ENCODE assay signal across 21 cellular contexts in genomic region chr2:166404831-166405568, GRCh38. TPM values are rescaled to one million over a fixed set of nuclear protein-coding genes. Genes with fewer than 3 reads are reported as not detected.
A peak's percentile ranks its signal among the peaks of the same experiment; 100 is the strongest.
DNase-seq lines count a peak whose midpoint lies in the region; TF ChIP-seq lines count a peak whose summit lies in the region.
"Had no signal": no experiment of that assay in that cellular context is flagged by ENCODE, and none has a peak within 500 bp of the region (broad histone marks: within the 10 kb centered on the region; RNA-seq: fewer than 3 reads in every experiment).

No MANE protein-coding gene starts in this region.

- H3K4me2 ChIP-seq in OCI-LY7 (ENCODE audit: low read length): no peak overlapping the region

- intact Hi-C loops in OCI-LY7 (cut with micrococcal nuclease; ENCODE audit: unreplicated experiment): no loop called here

- H3K9me2 ChIP-seq in OCI-LY7 (ENCODE audit: insufficient read depth, low read length): no peaks in the 10 kb centered on the region

- no peaks in the 10 kb centered on the region for H3K9me3 ChIP-seq in HEK293 (ENCODE audit: control insufficient read depth, insufficient read depth, low read depth, low read length)
- H3K9me3 ChIP-seq in SJSA1 (replicated peaks): no peaks in the 10 kb centered on the region
- no peaks in the 10 kb centered on the region for H3K9me3 ChIP-seq in OCI-LY7 (ENCODE audit: low read length)
- H3K9me3 ChIP-seq: BE2C, Caco-2 had no signal

- TF ChIP-seq CTCF in BJ (IDR thresholded peaks at IDR 0.05; ENCODE audit: insufficient read depth, low read depth, low read length) (no peak), HEK293 (tag by site-specific recombination; IDR thresholded peaks at IDR 0.05) (no peak), OCI-LY7 (conservative IDR thresholded peaks at IDR 0.05; ENCODE audit: low read length) (no peak)

- DNase-seq in BJ (ENCODE audit: low read depth) (peak; percentile 26), SJSA1 (ENCODE audit: low read depth in 1 of 2, low spot score in 2 of 2) (peak in 1 of 2 experiments; percentile 64), fibroblast of peridontal ligament (ENCODE audit: extremely low read depth) (peak; percentile 23), NCI-H526 treated with DMSO at 0.1 percent for 48 hours (lab: John Stamatoyannopoulos, UW) (no peak), NCI-H1930 (lab: John Stamatoyannopoulos, UW) (no peak), OCI-LY7 (ENCODE audit: low spot score) (no peak)
- DNase-seq: BE2C; Caco-2; CD4-positive, alpha-beta T cell; EL; H7; MV-4-11; NCI-H1417 treated with DMSO at 0.1 percent for 48 hours; NCI-H2029 treated with DMSO at 0.1 percent for 48 hours; NCI-H774; PC-3; RPMI8226; SIG-M5; T-helper 17 cell had no signal

- H3K36me3 ChIP-seq in BJ (ENCODE audit: control insufficient read depth, insufficient read depth, low read length) (no peaks in the 10 kb centered on the region), HEK293 (ENCODE audit: control insufficient read depth in 2 of 2, insufficient read depth in 1 of 2, low read length in 2 of 2) (no peaks in the 10 kb centered on the region), SJSA1 (no peaks in the 10 kb centered on the region), OCI-LY7 (ENCODE audit: insufficient read depth, low read length) (no peaks in the 10 kb centered on the region)
- H3K36me3 ChIP-seq: BE2C had no signal

- no peak overlapping the region for H2AFZ ChIP-seq in OCI-LY7 (ENCODE audit: low read length)

- H3K79me2 ChIP-seq in OCI-LY7 (ENCODE audit: insufficient read depth, low read depth, low read length): no peaks in the 10 kb centered on the region

- H3K4me3 ChIP-seq in BJ (ENCODE audit: low read depth, low read length) (no peak overlapping the region), HEK293 (ENCODE audit: low read depth, low read length) (no peak overlapping the region), SJSA1 (no peak overlapping the region), OCI-LY7 (ENCODE audit: low read depth, low read length, poor library complexity, severe bottlenecking) (no peak overlapping the region)
- H3K4me3 ChIP-seq: GM12878 had no signal

- H3K27me3 ChIP-seq in BJ (ENCODE audit: control insufficient read depth, insufficient read depth, low read length) (no peaks in the 10 kb centered on the region), SJSA1 (replicated peaks) (no peaks in the 10 kb centered on the region)
- H3K27me3 ChIP-seq: BE2C had no signal

- H4K20me1 ChIP-seq in OCI-LY7 (ENCODE audit: insufficient read depth, low read length): no peaks in the 10 kb centered on the region

- H3K4me1 ChIP-seq in HEK293 (ENCODE audit: control insufficient read depth, insufficient read depth, low read length): peaks cover 8% of the 10 kb centered on the region; the same call in 1 of the 2 replicates
- peaks cover 14% of the 10 kb centered on the region for H3K4me1 ChIP-seq in SJSA1 (replicated peaks)
- no peaks in the 10 kb centered on the region for H3K4me1 ChIP-seq in OCI-LY7 (ENCODE audit: insufficient read depth, low read length, poor library complexity, severe bottlenecking)
- H3K4me1 ChIP-seq: Caco-2 had no signal

- H3K27ac ChIP-seq in HEK293 (ENCODE audit: extremely low read depth, low read depth, low read length): peak overlapping the region; percentile 54
- H3K27ac ChIP-seq in SJSA1: peak overlapping the region; percentile 7; the same call in 1 of the 2 replicates
- H3K27ac ChIP-seq in OCI-LY7 (ENCODE audit: low read depth, low read length, poor library complexity, severe bottlenecking): no peak overlapping the region

- POLR2A ChIA-PET in BJ (lab: Charles Lee): no interaction called here
- POLR2A ChIA-PET in HEK293 (lab: Yijun Ruan, JAX): no interaction called here
- POLR2A ChIA-PET in OCI-LY7 (lab: Charles Lee): interaction anchor here (1.1 kb wide), 1 partner anchor 11 kb away, joined by 4 read pairs; no protein-coding TSS in a partner anchor

- BruUV-seq in OCI-LY7 (replicated peaks; lab: Mats Ljungman, UMichigan): no TSS peak

- CTCF ChIA-PET in BJ (lab: Yijun Ruan, JAX) (interaction anchor here (0.6 kb wide), 1 partner anchor 223 kb away, joined by 4 read pairs; no protein-coding TSS in a partner anchor), HEK293 (lab: Yijun Ruan, JAX) (interaction anchor here (1.2 kb wide), 1 partner anchor 21 kb away, joined by 3 read pairs; no protein-coding TSS in a partner anchor), OCI-LY7 (lab: Charles Lee; ENCODE audit: unreplicated experiment) (no interaction called here)

TF ChIP-seq in HEK293, 187 proteins besides CTCF, POLR2A, EP300 and RAD21:
- TF ChIP-seq WT1 (tag by site-specific recombination; IDR thresholded peaks at IDR 0.05): peak; percentile 45; the same call in 1 of the 2 replicates
- TF ChIP-seq ZNF843 (tag by site-specific recombination; IDR thresholded peaks at IDR 0.05): peak; percentile 63; the same call in 1 of the 2 replicates
- no peak for TF ChIP-seq ZNF777 (tag by site-specific recombination; IDR thresholded peaks at IDR 0.05; ENCODE audit: borderline replicate concordance)
- peak; percentile 33; the same call in 1 of the 2 replicates for TF ChIP-seq ZBTB8A (tag by site-specific recombination; IDR thresholded peaks at IDR 0.05)
- TF ChIP-seq OSR2 (tag by site-specific recombination; IDR thresholded peaks at IDR 0.05): peak; percentile 73; the same call in 1 of the 2 replicates
- 0 out of 2 replicates have a peak, but pooled peaks have one; percentile 20 for TF ChIP-seq ZNF350 (tag by site-specific recombination; IDR thresholded peaks at IDR 0.05)
- 0 out of 2 replicates have a peak, but pooled peaks have one; percentile 30 for TF ChIP-seq ZNF362 (tag by site-specific recombination; IDR thresholded peaks at IDR 0.05)
- 0 out of 2 replicates have a peak, but pooled peaks have one; percentile 28 for TF ChIP-seq ZBTB17 (tag by site-specific recombination; IDR thresholded peaks at IDR 0.05)
- peak; percentile 95 for TF ChIP-seq TCF7L2 (IDR thresholded peaks at IDR 0.05; ENCODE audit: borderline replicate concordance, low read depth, low read length)
- TF ChIP-seq KLF8 (tag by site-specific recombination; IDR thresholded peaks at IDR 0.05): no peak
- TF ChIP-seq FEZF1 (tag by site-specific recombination; IDR thresholded peaks at IDR 0.05): peak; percentile 55; the same call in 1 of the 2 replicates
- peak; percentile 30; the same call in 1 of the 2 replicates for TF ChIP-seq TRIM28 (IDR thresholded peaks at IDR 0.05; ENCODE audit: borderline replicate concordance, low read length)
- TF ChIP-seq ZNF830 (tag by site-specific recombination; IDR thresholded peaks at IDR 0.05; ENCODE audit: low read depth): no peak

RNA-seq across cellular contexts. Expression of gene SCN9A, which starts 29.3 kb away (rescaled TPM):
- polyA plus RNA-seq in BJ (2011; rRNA removed): 19.4 and 38.8 TPM in 2 replicates
- 74.4 and 90.4 TPM in 2 replicates for polyA minus RNA-seq in BJ (2011; rRNA and poly(A)+ RNA removed)
- 11.5 and 19.9 TPM in 2 replicates for total RNA-seq in SJSA1 (2014; rRNA removed; shearing (Covaris generic))
- not detected in 2 replicates for total RNA-seq in OCI-LY7 (2014; rRNA removed; shearing (Covaris generic))
- total RNA-seq in OCI-LY7 (2022): not detected in 2 replicates

Comparison
In these comparisons a context has a peak if more than half of its experiments do, and no peak if none do; other contexts are left out.
1. DNase-seq: peak in BJ (single experiment) and fibroblast of peridontal ligament (single experiment); none in NCI-H526 treated with DMSO at 0.1 percent for 48 hours (single experiment), NCI-H1930 (0 of 2) and OCI-LY7 (single experiment).
2. RNA of gene SCN9A, which starts 29.3 kb away (total RNA-seq): 11.5 to 19.9 TPM in SJSA1; not detected in OCI-LY7; every median in the first group is over 10 times any median in the second.